In genomic region chr3:197957775-197958103, GRCh38 we compare ENCODE assay signal across 12 cellular contexts. TPM values are rescaled to one million over a fixed set of nuclear protein-coding genes. Genes with fewer than 3 reads are reported as not detected.
DNase-seq lines count a peak whose midpoint lies in the region; ATAC-seq, FAIRE-seq and TF ChIP-seq lines count a peak whose summit lies in the region.
"Had no signal": no experiment of that assay in that cellular context is flagged by ENCODE, and none has a peak within 500 bp of the region (broad histone marks: within the 10 kb centered on the region; RNA-seq: fewer than 3 reads in every experiment).

No MANE protein-coding gene starts in this region.

- intact Hi-C loops in activated T-helper 2 cell treated with anti-CD3 and anti-CD28 coated beads, Interferon-gamma antibody, Interleukin-2, Interleukin-4, amounts not matched to agents 10 μg/mL and 5 μg/mL and 100 μg/mL, durations not matched to agents 14 hours and 24 hours and 36 hours (cut with micrococcal nuclease): no loop called here
- intact Hi-C loops in testis (cut with DNase I; ENCODE audit: low total_unique reads): no loop called here

- 84% methylated on average over 5 of the region's 5 CpGs for WGBS in A549 (ENCODE audit: missing lambda C conversion rate)
- WGBS in mesodermal cell (ENCODE audit: insufficient coverage in 2 of 2), 2 experiments: 92 to 96% methylated on average over 4 to 5 of the region's 5 CpGs
- 90 to 91% methylated on average over 5 of the region's 5 CpGs for WGBS in testis, 2 donors

- H3K4me3 ChIP-seq in A549 (no peak overlapping the region), mesodermal cell (ENCODE audit: extremely low read depth, insufficient read depth, low read length, poor library complexity, severe bottlenecking) (no peak overlapping the region), testis (no peak overlapping the region)
- no peak overlapping the region for H3K4me3 ChIP-seq in effector memory CD4-positive, alpha-beta T cell (ENCODE audit: insufficient read depth, low read depth, low read length, poor library complexity, severe bottlenecking)

- ATAC-seq in A549 (no peak), HG02981 (IDR thresholded peaks at IDR 0.05; ENCODE audit: unreplicated experiment) (no peak), HG02610 (IDR thresholded peaks at IDR 0.05; ENCODE audit: unreplicated experiment) (no peak)
- ATAC-seq: activated T-cell treated with anti-CD3 and anti-CD28 coated beads, Interleukin-2, amount 50 U/mL, for 4 hours had no signal

- peaks cover 20% of the 10 kb centered on the region; the same call in 2 of the 3 replicates for H3K4me1 ChIP-seq in A549
- H3K4me1 ChIP-seq in mesodermal cell (ENCODE audit: control insufficient read depth, insufficient read depth, low read length, poor library complexity, severe bottlenecking): peaks cover 3% of the 10 kb centered on the region
- peaks cover 17% of the 10 kb centered on the region for H3K4me1 ChIP-seq in testis
- peaks cover 24% of the 10 kb centered on the region for H3K4me1 ChIP-seq in effector memory CD4-positive, alpha-beta T cell (ENCODE audit: control insufficient read depth, insufficient read depth, low read length, poor library complexity, severe bottlenecking)

- no peak for TF ChIP-seq RAD21 in A549 (conservative IDR thresholded peaks at IDR 0.05 in 1 of 2, IDR thresholded peaks at IDR 0.05 in 1 of 2)

- CTCF ChIA-PET in A549 (lab: Yijun Ruan, JAX): interaction anchor here (1.0 kb wide), 1 partner anchor 12 kb away, joined by 3 read pairs; no protein-coding TSS in a partner anchor

- no peaks in the 10 kb centered on the region for H3K9me3 Mint-ChIP-seq in activated T-helper 2 cell treated with anti-CD3 and anti-CD28 coated beads, Interferon-gamma antibody, Interleukin-2, Interleukin-4, amounts not matched to agents 10 μg/mL and 5 μg/mL and 100 μg/mL, durations not matched to agents 14 hours and 24 hours and 36 hours
- H3K9me3 Mint-ChIP-seq: activated T-cell treated with anti-CD3 and anti-CD28 coated beads, Interleukin-2, amount 50 U/mL, for 4 hours; naive B cell had no signal

- TF ChIP-seq EP300 in A549 (IDR thresholded peaks at IDR 0.05): no peak

- H3K9me3 ChIP-seq in A549 (no peaks in the 10 kb centered on the region), mesodermal cell (ENCODE audit: control insufficient read depth, low read length) (no peaks in the 10 kb centered on the region), testis (no peaks in the 10 kb centered on the region)
- H3K9me3 ChIP-seq in effector memory CD4-positive, alpha-beta T cell (ENCODE audit: control insufficient read depth, low read length): no peaks in the 10 kb centered on the region

- H3K36me3 ChIP-seq in mesodermal cell (ENCODE audit: control insufficient read depth, insufficient read depth, low read length) (peaks cover 42% of the 10 kb centered on the region), testis (ENCODE audit: low read depth, missing control alignments) (no peaks in the 10 kb centered on the region)
- peaks cover 42% of the 10 kb centered on the region for H3K36me3 ChIP-seq in effector memory CD4-positive, alpha-beta T cell (ENCODE audit: control insufficient read depth, insufficient read depth, low read length)

- peaks cover 64% of the 10 kb centered on the region for H3K36me3 Mint-ChIP-seq in activated T-helper 2 cell treated with anti-CD3 and anti-CD28 coated beads, Interferon-gamma antibody, Interleukin-2, Interleukin-4, amounts not matched to agents 10 μg/mL and 5 μg/mL and 100 μg/mL, durations not matched to agents 14 hours and 24 hours and 36 hours (ENCODE audit: low read depth)

- H3K27ac ChIP-seq in A549 (no peak overlapping the region), mesodermal cell (ENCODE audit: low read depth, low read length, severe bottlenecking) (peak overlapping the region; percentile 13), testis (no peak overlapping the region)
- H3K27ac ChIP-seq in effector memory CD4-positive, alpha-beta T cell (ENCODE audit: insufficient read depth, low read length, poor library complexity, severe bottlenecking): no peak overlapping the region

- FAIRE-seq in A549 (lab: Jason Lieb, UNC): no peak

- POLR2A ChIA-PET in A549 (lab: Yijun Ruan, JAX): interaction anchor here (1.7 kb wide), 1 partner anchor 8 kb away, joined by 4 read pairs; the partner anchor contains the start of gene RPL35A

- H3K4me3 Mint-ChIP-seq in activated T-helper 2 cell treated with anti-CD3 and anti-CD28 coated beads, Interferon-gamma antibody, Interleukin-2, Interleukin-4, amounts not matched to agents 10 μg/mL and 5 μg/mL and 100 μg/mL, durations not matched to agents 14 hours and 24 hours and 36 hours (ENCODE audit: low read depth): no peak overlapping the region

- TF ChIP-seq CTCF in A549 (IDR thresholded peaks at IDR 0.05) (no peak), testis (IDR thresholded peaks at IDR 0.05) (no peak)

- H3K4me2 ChIP-seq in A549: peak overlapping the region; percentile 3; the same call in 1 of the 3 replicates

- H3K27me3 Mint-ChIP-seq in activated T-helper 2 cell treated with anti-CD3 and anti-CD28 coated beads, Interferon-gamma antibody, Interleukin-2, Interleukin-4, amounts not matched to agents 10 μg/mL and 5 μg/mL and 100 μg/mL, durations not matched to agents 14 hours and 24 hours and 36 hours (ENCODE audit: low read depth): no peaks in the 10 kb centered on the region
- H3K27me3 Mint-ChIP-seq: naive B cell had no signal

- TF ChIP-seq POLR2A in A549 (IDR thresholded peaks at IDR 0.05; ENCODE audit: low read length) (no peak), GM18951 (IDR thresholded peaks at IDR 0.05; ENCODE audit: extremely low read depth, insufficient read depth, insufficient read length) (peak; percentile 13), testis (IDR thresholded peaks at IDR 0.05) (no peak)

- DNase-seq in A549 (ENCODE audit: low read depth in 1 of 2, low spot score in 1 of 2) (no peak), testis (no peak)
- DNase-seq in activated T-helper 2 cell treated with anti-CD3 and anti-CD28 coated beads, Interferon-gamma antibody, Interleukin-2, Interleukin-4, amounts not matched to agents 10 μg/mL and 5 μg/mL and 100 μg/mL, durations not matched to agents 14 hours and 24 hours and 36 hours (ENCODE audit: low spot score): no peak
- no peak for DNase-seq in effector memory CD4-positive, alpha-beta T cell
- DNase-seq: activated T-cell treated with anti-CD3 and anti-CD28 coated beads, Interleukin-2, amount 50 U/mL, for 4 hours; COR-L47; naive B cell; stimulated activated CD4-positive, alpha-beta T cell treated with anti-CD3 and anti-CD28 coated beads, Interleukin-1b, Interleukin-23, amount 100 ng/mL, for 48 hours had no signal

- no peaks in the 10 kb centered on the region for H3K27me3 ChIP-seq in testis
- H3K27me3 ChIP-seq in effector memory CD4-positive, alpha-beta T cell (replicated peaks; ENCODE audit: control insufficient read depth, insufficient read depth, low read length, poor library complexity, severe bottlenecking): no peaks in the 10 kb centered on the region

- in situ Hi-C loops in GM18951 (cut with MboI; ENCODE audit: low sequenced_read_pairs, unreplicated experiment): no loop called here

- H3K4me1 Mint-ChIP-seq in activated T-helper 2 cell treated with anti-CD3 and anti-CD28 coated beads, Interferon-gamma antibody, Interleukin-2, Interleukin-4, amounts not matched to agents 10 μg/mL and 5 μg/mL and 100 μg/mL, durations not matched to agents 14 hours and 24 hours and 36 hours (ENCODE audit: low read depth): peaks cover 53% of the 10 kb centered on the region

- H3K27ac Mint-ChIP-seq in activated T-helper 2 cell treated with anti-CD3 and anti-CD28 coated beads, Interferon-gamma antibody, Interleukin-2, Interleukin-4, amounts not matched to agents 10 μg/mL and 5 μg/mL and 100 μg/mL, durations not matched to agents 14 hours and 24 hours and 36 hours: peak overlapping the region; percentile 52

TF ChIP-seq in A549, 52 proteins besides CTCF, POLR2A, EP300 and RAD21:
- TF ChIP-seq MAZ (IDR thresholded peaks at IDR 0.05; ENCODE audit: borderline replicate concordance, low read depth, low read length): no peak
- TF ChIP-seq E2F6 (IDR thresholded peaks at IDR 0.05; ENCODE audit: borderline replicate concordance, low read depth): no peak
- 0 out of 5 replicates have a peak, but pooled peaks of 1 of the 2 experiments have one; percentile 9 for TF ChIP-seq JUN (IDR thresholded peaks at IDR 0.05)
- no peak for TF ChIP-seq NPAS2 (CRISPR knock-in tag; IDR thresholded peaks at IDR 0.05; ENCODE audit: borderline replicate concordance)
- no peak for TF ChIP-seq CHD2 (IDR thresholded peaks at IDR 0.05; ENCODE audit: low read length, partially characterized antibody)

RNA-seq across cellular contexts. Expression of gene LMLN, which starts 2.3 kb away (rescaled TPM):
- polyA plus RNA-seq in A549 (2011; rRNA removed) (4.8 and 5.6 TPM in 2 replicates), A549 (2017; fragmentation: RNase III; extraction: RNeasy Plus Mini Kit Qiagen cat#74134 plus additional on column Dnase treatment) (2.2 to 2.4 TPM (median 2.2 TPM) in 3 replicates), testis (ENCODE audit: insufficient read depth, low read depth, low replicate concordance) (23.0 TPM)
- 1.4 TPM in 2 replicates for polyA plus RNA-seq in A549 (2012; cell fraction: cytosol; rRNA removed)
- 1.3 and 2.1 TPM in 2 replicates for polyA plus RNA-seq in A549 (2012; cell fraction: nucleus; rRNA removed)
- 5.3 and 7.3 TPM in 2 replicates for polyA minus RNA-seq in A549 (2011; rRNA and poly(A)+ RNA removed)
- 4.3 and 4.4 TPM in 2 replicates for total RNA-seq in activated T-helper 2 cell treated with anti-CD3 and anti-CD28 coated beads, Interferon-gamma antibody, Interleukin-2, Interleukin-4, amounts not matched to agents 10 μg/mL and 5 μg/mL and 100 μg/mL, durations not matched to agents 14 hours and 24 hours and 36 hours
- 4.3 TPM for polyA plus RNA-seq in mesodermal cell (2013, experiment 1 of 2)
- polyA plus RNA-seq in mesodermal cell (2013, experiment 2 of 2): 5.1 TPM
- 10 to 100 TPM; 24.1 to 49.8 TPM for total RNA-seq in testis

RNA-seq across cellular contexts. Expression of gene RPL35A, which starts 7.7 kb away (rescaled TPM):
- polyA plus RNA-seq in A549 (2011; rRNA removed) (749 and 930 TPM in 2 replicates), A549 (2017; fragmentation: RNase III; extraction: RNeasy Plus Mini Kit Qiagen cat#74134 plus additional on column Dnase treatment) (976 to 1,092 TPM (median 1,060 TPM) in 3 replicates), testis (ENCODE audit: insufficient read depth, low read depth, low replicate concordance) (869 TPM)
- 392 and 443 TPM in 2 replicates for polyA plus RNA-seq in A549 (2012; cell fraction: cytosol; rRNA removed)
- 70.7 and 150 TPM in 2 replicates for polyA plus RNA-seq in A549 (2012; cell fraction: nucleus; rRNA removed)
- polyA minus RNA-seq in A549 (2011; rRNA and poly(A)+ RNA removed): 64.1 and 65.5 TPM in 2 replicates
- 1,338 and 1,363 TPM in 2 replicates for total RNA-seq in activated T-helper 2 cell treated with anti-CD3 and anti-CD28 coated beads, Interferon-gamma antibody, Interleukin-2, Interleukin-4, amounts not matched to agents 10 μg/mL and 5 μg/mL and 100 μg/mL, durations not matched to agents 14 hours and 24 hours and 36 hours
- 1,636 TPM for polyA plus RNA-seq in mesodermal cell (2013, experiment 1 of 2)
- 1,619 TPM for polyA plus RNA-seq in mesodermal cell (2013, experiment 2 of 2)
- 100 to 1,000 TPM; 264 to 446 TPM for total RNA-seq in testis
